In the genomic region with DNA sequence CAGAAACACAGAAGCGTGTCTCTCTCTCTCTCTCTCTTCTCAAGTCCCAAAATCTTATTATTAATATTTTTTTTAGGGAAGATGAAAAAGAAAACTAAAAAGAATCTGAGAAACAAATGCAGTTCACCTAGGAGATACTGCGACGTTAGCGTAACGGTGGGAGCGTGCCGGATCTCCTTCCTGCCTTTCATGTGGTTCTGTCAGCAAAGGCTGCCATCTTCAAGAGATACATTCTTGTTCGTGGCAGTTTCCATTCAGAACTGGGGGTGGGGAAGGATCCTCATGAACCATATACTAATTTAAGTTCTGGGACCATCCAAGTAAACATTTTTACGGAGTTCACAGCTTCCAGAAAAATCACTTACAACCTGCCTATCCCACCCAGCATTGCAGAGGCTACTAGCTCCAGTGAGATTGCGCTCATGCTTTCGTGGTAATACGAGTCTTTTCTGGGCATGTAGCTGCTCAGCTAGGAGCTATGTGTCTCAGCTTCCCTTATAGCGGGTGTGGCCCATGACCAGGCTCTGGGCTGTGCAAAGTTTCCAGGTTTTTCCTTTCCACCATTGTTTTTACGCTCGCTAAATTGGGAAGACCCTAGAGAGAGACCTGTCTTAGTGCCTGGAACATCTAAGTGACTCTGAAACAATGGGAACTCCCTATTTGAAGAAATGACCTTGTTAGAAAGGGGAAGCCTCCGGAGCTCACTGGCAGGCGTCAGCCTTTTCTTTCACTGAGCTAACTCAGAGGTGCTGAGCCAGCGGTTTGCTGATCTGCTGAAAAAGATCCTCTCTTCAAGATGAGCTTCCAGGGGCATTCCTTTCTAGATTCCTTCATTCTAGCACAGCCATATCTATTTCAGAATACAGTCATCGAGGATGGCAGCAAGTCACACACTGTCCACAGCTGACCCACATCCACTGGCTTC, we compare ENCODE assay signal across 10 cellular contexts. TPM values are rescaled to one million over a fixed set of nuclear protein-coding genes. Genes with fewer than 3 reads are reported as not detected.
DNase-seq lines count a peak whose midpoint lies in the region; ATAC-seq and TF ChIP-seq lines count a peak whose summit lies in the region.
"Had no signal": no experiment of that assay in that cellular context is flagged by ENCODE, and none has a peak within 500 bp of the region (broad histone marks: within the 10 kb centered on the region; RNA-seq: fewer than 3 reads in every experiment).

No MANE protein-coding gene starts in this region.

- H3K27ac Mint-ChIP-seq in activated CD8-positive, alpha-beta memory T cell treated with anti-CD3 and anti-CD28 coated beads, Interleukin-2, amount 10 ng/mL, durations not matched to agents 7 days and 5 days, result peak overlapping the region; percentile 97

- H3K27me3 Mint-ChIP-seq in activated CD8-positive, alpha-beta memory T cell treated with anti-CD3 and anti-CD28 coated beads, Interleukin-2, amount 10 ng/mL, durations not matched to agents 7 days and 5 days, result no peaks in the 10 kb centered on the region

- CTCF ChIA-PET in activated CD8-positive, alpha-beta memory T cell treated with anti-CD3 and anti-CD28 coated beads, Interleukin-2, amount 10 ng/mL, durations not matched to agents 7 days and 5 days (lab: Charles Lee), result interaction anchor here (0.8 to 2.5 kb wide), 8 partner anchors 8 to 49 kb away, joined by 3 to 13 read pairs (median 6); a partner anchor contains a TSS

- 82 to 91% methylated on average over 16 to 17 of the region's 19 CpGs for WGBS in mesodermal cell (ENCODE audit: insufficient coverage in 2 of 2), 2 experiments
- 71 to 75% methylated on average over 17 to 19 of the region's 19 CpGs for WGBS in transverse colon (ENCODE audit: low coverage in 1 of 2), 2 donors

- ATAC-seq in activated CD8-positive, alpha-beta memory T cell treated with anti-CD3 and anti-CD28 coated beads, Interleukin-2, amount 10 ng/mL, durations not matched to agents 7 days and 5 days, result peak; percentile 42

- intact Hi-C loops in transverse colon (cut with DNase I; ENCODE audit: low total_unique reads), result no loop called here

- H3K36me3 ChIP-seq in mesodermal cell (ENCODE audit: control insufficient read depth, insufficient read depth, low read length), result no peaks in the 10 kb centered on the region
- H3K36me3 ChIP-seq in transverse colon, result no peaks in the 10 kb centered on the region

- H3K9me3 ChIP-seq in mesodermal cell (ENCODE audit: control insufficient read depth, low read length), result no peaks in the 10 kb centered on the region
- H3K9me3 ChIP-seq in transverse colon, result no peaks in the 10 kb centered on the region

- peaks cover 97% of the 10 kb centered on the region for H3K4me1 Mint-ChIP-seq in activated CD8-positive, alpha-beta memory T cell treated with anti-CD3 and anti-CD28 coated beads, Interleukin-2, amount 10 ng/mL, durations not matched to agents 7 days and 5 days

- peak; percentile 83 for DNase-seq in activated CD8-positive, alpha-beta memory T cell treated with anti-CD3 and anti-CD28 coated beads, Interleukin-2, amount 10 ng/mL, durations not matched to agents 7 days and 5 days
- no peak for DNase-seq in activated CD8-positive, alpha-beta memory T cell treated with anti-CD3 and anti-CD28 coated beads for 24 hours
- DNase-seq in activated naive CD4-positive, alpha-beta T cell treated with Interleukin-2 at 50 U/mL for 16 hours, result peak; percentile 65
- DNase-seq in transverse colon (peak; percentile 43), GM20000 (ENCODE audit: low spot score) (no peak), OCI-M1 (lab: John Stamatoyannopoulos, UW) (no peak), HuH-7 (ENCODE audit: low spot score) (no peak)
- DNase-seq: NCI-H1436 had no signal

- peak overlapping the region; percentile 46 for H3K4me3 Mint-ChIP-seq in activated CD8-positive, alpha-beta memory T cell treated with anti-CD3 and anti-CD28 coated beads, Interleukin-2, amount 10 ng/mL, durations not matched to agents 7 days and 5 days

- in situ Hi-C loops in transverse colon (cut with MboI; ENCODE audit: low pct_ligation_motif_present in 1 of 4, low pct_unique_long_range_greater_than_20kb in 1 of 4, low sequenced_read_pairs in 3 of 4), result no loop called here

- no peaks in the 10 kb centered on the region for H3K27me3 ChIP-seq in transverse colon

- no peak for TF ChIP-seq EP300 in transverse colon (IDR thresholded peaks at IDR 0.05; ENCODE audit: low read depth)

- H3K4me3 ChIP-seq in mesodermal cell (ENCODE audit: extremely low read depth, insufficient read depth, low read length, poor library complexity, severe bottlenecking), result no peak overlapping the region
- no peak overlapping the region for H3K4me3 ChIP-seq in transverse colon

- peak overlapping the region; percentile 68 for H3K27ac ChIP-seq in mesodermal cell (ENCODE audit: low read depth, low read length, severe bottlenecking)
- peak overlapping the region in 3 of 4 donors; percentile 51 to 67 (median 55) for H3K27ac ChIP-seq in transverse colon

- peaks cover 8% of the 10 kb centered on the region for H3K4me1 ChIP-seq in mesodermal cell (ENCODE audit: control insufficient read depth, insufficient read depth, low read length, poor library complexity, severe bottlenecking)
- peaks cover 0 to 13% (median 0%) of the 10 kb centered on the region in 4 donors for H3K4me1 ChIP-seq in transverse colon

- no peaks in the 10 kb centered on the region for H3K9me3 Mint-ChIP-seq in activated CD8-positive, alpha-beta memory T cell treated with anti-CD3 and anti-CD28 coated beads, Interleukin-2, amount 10 ng/mL, durations not matched to agents 7 days and 5 days (ENCODE audit: low read depth)

- TF ChIP-seq POLR2A in transverse colon (IDR thresholded peaks at IDR 0.05), result no peak

- TF ChIP-seq CTCF in transverse colon (IDR thresholded peaks at IDR 0.05) (no peak), GM20000 (IDR thresholded peaks at IDR 0.05; ENCODE audit: extremely low read depth, missing control alignments) (no peak)

- peaks cover 78% of the 10 kb centered on the region for H3K36me3 Mint-ChIP-seq in activated CD8-positive, alpha-beta memory T cell treated with anti-CD3 and anti-CD28 coated beads, Interleukin-2, amount 10 ng/mL, durations not matched to agents 7 days and 5 days

RNA-seq across cellular contexts. Expression of a gene that starts 17.3 kb away (rescaled TPM):
- total RNA-seq in activated CD8-positive, alpha-beta memory T cell treated with anti-CD3 and anti-CD28 coated beads, Interleukin-2, amount 10 ng/mL, durations not matched to agents 7 days and 5 days, result 100 to 1,000 TPM in 1 of 2 experiments, 10 to 100 TPM in 1; 59.3 to 105 TPM
- not detected for polyA plus RNA-seq in mesodermal cell (2013, experiment 1 of 2)
- polyA plus RNA-seq in mesodermal cell (2013, experiment 2 of 2), result not detected
- 1 to 10 TPM in 3 of 4 donors, not detected in 1; 1.1 to 3.3 (median 3.2) TPM for total RNA-seq in transverse colon

RNA-seq across cellular contexts. Expression of a gene that starts 50.3 kb away (rescaled TPM):
- total RNA-seq in activated CD8-positive, alpha-beta memory T cell treated with anti-CD3 and anti-CD28 coated beads, Interleukin-2, amount 10 ng/mL, durations not matched to agents 7 days and 5 days, result 10 to 100 TPM; 29.9 to 34.6 TPM
- polyA plus RNA-seq in mesodermal cell (2013, experiment 1 of 2), result not detected
- not detected for polyA plus RNA-seq in mesodermal cell (2013, experiment 2 of 2)
- total RNA-seq in transverse colon, result 1 to 10 TPM; 1.4 to 8.6 (median 5.8) TPM
- total RNA-seq: A673 had no signal

Comparison
In these comparisons a context has a peak if more than half of its experiments do, and no peak if none do; other contexts are left out.
1. DNase-seq: peak in activated CD8-positive, alpha-beta memory T cell treated with anti-CD3 and anti-CD28 coated beads, Interleukin-2, amount 10 ng/mL, durations not matched to agents 7 days and 5 days (single experiment), activated naive CD4-positive, alpha-beta T cell treated with Interleukin-2 at 50 U/mL for 16 hours (single experiment) and transverse colon (single experiment); none in activated CD8-positive, alpha-beta memory T cell treated with anti-CD3 and anti-CD28 coated beads for 24 hours (single experiment), GM20000 (single experiment), OCI-M1 (single experiment) and HuH-7 (single experiment).
2. RNA of a gene that starts 17.3 kb away (total RNA-seq): 59.3 to 105 TPM in activated CD8-positive, alpha-beta memory T cell treated with anti-CD3 and anti-CD28 coated beads, Interleukin-2, amount 10 ng/mL, durations not matched to agents 7 days and 5 days; 1.1 to 3.3 TPM in transverse colon; every median in the first group is over 10 times any median in the second.